In the genomic region with DNA sequence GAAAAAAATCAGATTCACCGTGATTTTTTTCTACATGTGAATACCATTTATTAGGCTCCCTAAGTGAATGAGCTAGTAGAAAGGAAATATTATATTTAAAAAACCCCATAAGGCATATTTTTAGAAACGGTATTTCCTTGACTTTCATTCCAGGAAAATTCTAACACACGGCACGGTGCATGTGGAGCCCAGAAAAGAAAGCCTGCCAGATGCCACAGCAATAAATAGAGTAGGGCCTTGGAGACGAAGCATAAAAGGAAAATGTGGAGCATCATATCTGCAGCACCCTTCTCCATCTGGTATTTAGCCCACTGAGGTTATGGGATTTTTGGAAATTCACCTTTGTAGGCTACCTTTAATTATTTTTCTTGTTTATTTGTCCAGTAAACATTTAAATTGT, we compare ENCODE assay signal across 19 cellular contexts.
DNase-seq lines count a peak whose midpoint lies in the region; ATAC-seq lines count a peak whose summit lies in the region.
"Had no signal": no experiment of that assay in that cellular context is flagged by ENCODE, and none has a peak within 500 bp of the region (broad histone marks: within the 10 kb centered on the region; RNA-seq: fewer than 3 reads in every experiment).

No MANE protein-coding gene starts in this region.

- DNase-seq in Ammon's horn (ENCODE audit: low spot score) (peak; percentile 23), NCI-H1694 treated with DMSO at 0.1 percent for 48 hours (lab: John Stamatoyannopoulos, UW) (peak; percentile 37), globus pallidus (ENCODE audit: low spot score) (peak; percentile 57), pons (ENCODE audit: low spot score) (peak; percentile 62), COLO829 (ENCODE audit: low spot score) (no peak), NK-92 (lab: John Stamatoyannopoulos, UW; ENCODE audit: unreplicated experiment) (no peak), HCEC 1CT (no peak)
- DNase-seq: activated CD4-positive, CD25-positive, alpha-beta regulatory T cell; activated CD8-positive, alpha-beta T cell treated with anti-CD3 and anti-CD28 coated beads for 36 hours; adrenal gland; CD4-positive, CD25-positive, alpha-beta regulatory T cell; GDM1; H7; immature natural killer cell; NCI-H1092 treated with DMSO at 0.1 percent for 48 hours; NCI-H2081 treated with DMSO at 0.1 percent for 48 hours; NCI-H510A; retina had no signal

- no peak for ATAC-seq in HG02571 (IDR thresholded peaks at IDR 0.05; ENCODE audit: unreplicated experiment)
- ATAC-seq: activated CD8-positive, alpha-beta T cell treated with anti-CD3 and anti-CD28 coated beads for 36 hours had no signal

Comparison
In these comparisons a context has a peak if more than half of its experiments do, and no peak if none do; other contexts are left out.
1. DNase-seq: peak in Ammon's horn (single experiment), NCI-H1694 treated with DMSO at 0.1 percent for 48 hours (single experiment), globus pallidus (single experiment) and pons (single experiment); none in COLO829 (single experiment), NK-92 (single experiment) and HCEC 1CT (single experiment).